1 cellular context compared by ENCODE assay signal in the genomic region with DNA sequence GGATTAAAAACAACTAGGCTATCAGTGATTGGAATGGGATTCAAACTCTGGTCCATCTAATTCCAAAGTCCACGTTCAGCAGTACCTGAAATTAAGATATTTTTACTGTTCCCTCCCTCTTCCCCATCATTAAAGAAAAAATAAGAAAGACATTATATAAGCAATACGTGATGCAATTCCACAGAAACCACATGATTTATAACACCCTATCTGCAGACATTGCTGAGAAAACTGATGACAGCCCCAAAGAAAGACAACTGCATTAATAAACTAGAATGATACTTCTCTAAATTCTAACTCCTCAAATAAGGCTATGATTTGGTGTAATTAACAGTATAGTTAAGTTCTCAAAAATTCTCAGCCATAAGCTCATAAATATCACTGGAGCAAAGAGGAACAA.
TF ChIP-seq lines count a peak whose summit lies in the region.

No MANE protein-coding gene starts in this region.

TF ChIP-seq in K562, 482 proteins besides CTCF, POLR2A, EP300 and RAD21 (continued from another document and continues in another):
- TF ChIP-seq, protein P1, sequence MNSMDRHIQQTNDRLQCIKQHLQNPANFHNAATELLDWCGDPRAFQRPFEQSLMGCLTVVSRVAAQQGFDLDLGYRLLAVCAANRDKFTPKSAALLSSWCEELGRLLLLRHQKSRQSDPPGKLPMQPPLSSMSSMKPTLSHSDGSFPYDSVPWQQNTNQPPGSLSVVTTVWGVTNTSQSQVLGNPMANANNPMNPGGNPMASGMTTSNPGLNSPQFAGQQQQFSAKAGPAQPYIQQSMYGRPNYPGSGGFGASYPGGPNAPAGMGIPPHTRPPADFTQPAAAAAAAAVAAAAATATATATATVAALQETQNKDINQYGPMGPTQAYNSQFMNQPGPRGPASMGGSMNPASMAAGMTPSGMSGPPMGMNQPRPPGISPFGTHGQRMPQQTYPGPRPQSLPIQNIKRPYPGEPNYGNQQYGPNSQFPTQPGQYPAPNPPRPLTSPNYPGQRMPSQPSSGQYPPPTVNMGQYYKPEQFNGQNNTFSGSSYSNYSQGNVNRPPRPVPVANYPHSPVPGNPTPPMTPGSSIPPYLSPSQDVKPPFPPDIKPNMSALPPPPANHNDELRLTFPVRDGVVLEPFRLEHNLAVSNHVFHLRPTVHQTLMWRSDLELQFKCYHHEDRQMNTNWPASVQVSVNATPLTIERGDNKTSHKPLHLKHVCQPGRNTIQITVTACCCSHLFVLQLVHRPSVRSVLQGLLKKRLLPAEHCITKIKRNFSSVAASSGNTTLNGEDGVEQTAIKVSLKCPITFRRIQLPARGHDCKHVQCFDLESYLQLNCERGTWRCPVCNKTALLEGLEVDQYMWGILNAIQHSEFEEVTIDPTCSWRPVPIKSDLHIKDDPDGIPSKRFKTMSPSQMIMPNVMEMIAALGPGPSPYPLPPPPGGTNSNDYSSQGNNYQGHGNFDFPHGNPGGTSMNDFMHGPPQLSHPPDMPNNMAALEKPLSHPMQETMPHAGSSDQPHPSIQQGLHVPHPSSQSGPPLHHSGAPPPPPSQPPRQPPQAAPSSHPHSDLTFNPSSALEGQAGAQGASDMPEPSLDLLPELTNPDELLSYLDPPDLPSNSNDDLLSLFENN (IDR thresholded peaks at IDR 0.05; ENCODE audit: low read depth in 2 of 2, low read length in 2 of 2): no peak
- TF ChIP-seq, protein P2, sequence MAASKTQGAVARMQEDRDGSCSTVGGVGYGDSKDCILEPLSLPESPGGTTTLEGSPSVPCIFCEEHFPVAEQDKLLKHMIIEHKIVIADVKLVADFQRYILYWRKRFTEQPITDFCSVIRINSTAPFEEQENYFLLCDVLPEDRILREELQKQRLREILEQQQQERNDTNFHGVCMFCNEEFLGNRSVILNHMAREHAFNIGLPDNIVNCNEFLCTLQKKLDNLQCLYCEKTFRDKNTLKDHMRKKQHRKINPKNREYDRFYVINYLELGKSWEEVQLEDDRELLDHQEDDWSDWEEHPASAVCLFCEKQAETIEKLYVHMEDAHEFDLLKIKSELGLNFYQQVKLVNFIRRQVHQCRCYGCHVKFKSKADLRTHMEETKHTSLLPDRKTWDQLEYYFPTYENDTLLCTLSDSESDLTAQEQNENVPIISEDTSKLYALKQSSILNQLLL (CRISPR knock-in tag; IDR thresholded peaks at IDR 0.05; ENCODE audit: borderline replicate concordance): no peak
- TF ChIP-seq, protein P3, sequence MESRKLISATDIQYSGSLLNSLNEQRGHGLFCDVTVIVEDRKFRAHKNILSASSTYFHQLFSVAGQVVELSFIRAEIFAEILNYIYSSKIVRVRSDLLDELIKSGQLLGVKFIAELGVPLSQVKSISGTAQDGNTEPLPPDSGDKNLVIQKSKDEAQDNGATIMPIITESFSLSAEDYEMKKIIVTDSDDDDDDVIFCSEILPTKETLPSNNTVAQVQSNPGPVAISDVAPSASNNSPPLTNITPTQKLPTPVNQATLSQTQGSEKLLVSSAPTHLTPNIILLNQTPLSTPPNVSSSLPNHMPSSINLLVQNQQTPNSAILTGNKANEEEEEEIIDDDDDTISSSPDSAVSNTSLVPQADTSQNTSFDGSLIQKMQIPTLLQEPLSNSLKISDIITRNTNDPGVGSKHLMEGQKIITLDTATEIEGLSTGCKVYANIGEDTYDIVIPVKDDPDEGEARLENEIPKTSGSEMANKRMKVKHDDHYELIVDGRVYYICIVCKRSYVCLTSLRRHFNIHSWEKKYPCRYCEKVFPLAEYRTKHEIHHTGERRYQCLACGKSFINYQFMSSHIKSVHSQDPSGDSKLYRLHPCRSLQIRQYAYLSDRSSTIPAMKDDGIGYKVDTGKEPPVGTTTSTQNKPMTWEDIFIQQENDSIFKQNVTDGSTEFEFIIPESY (CRISPR knock-in tag; IDR thresholded peaks at IDR 0.05): no peak
- TF ChIP-seq SNIP1 (IDR thresholded peaks at IDR 0.05; ENCODE audit: low read depth) (no peak), BMI1 (IDR thresholded peaks at IDR 0.05; ENCODE audit: low read length) (no peak), ZNF785 (CRISPR knock-in tag; IDR thresholded peaks at IDR 0.05) (no peak), ZFPM2 (CRISPR knock-in tag; IDR thresholded peaks at IDR 0.05) (no peak), PHB2 (IDR thresholded peaks at IDR 0.05; ENCODE audit: low read depth) (no peak), CEBPG (CRISPR knock-in tag; IDR thresholded peaks at IDR 0.05) (no peak), CEBPG (tag; conservative IDR thresholded peaks at IDR 0.05 in 1 of 2, IDR thresholded peaks at IDR 0.05 in 1 of 2) (peak in 1 of 2 experiments; percentile 74; a peak in 3 of 4 replicates), CCAR2 (IDR thresholded peaks at IDR 0.05; ENCODE audit: low read depth, low read length) (no peak), FOXA1 (IDR thresholded peaks at IDR 0.05; ENCODE audit: borderline replicate concordance) (no peak), BACH1 (tag; IDR thresholded peaks at IDR 0.05) (peak; percentile 39; the same call in 1 of the 2 replicates), BCL6 (CRISPR knock-in tag; IDR thresholded peaks at IDR 0.05) (no peak)
- TF ChIP-seq, protein P4, sequence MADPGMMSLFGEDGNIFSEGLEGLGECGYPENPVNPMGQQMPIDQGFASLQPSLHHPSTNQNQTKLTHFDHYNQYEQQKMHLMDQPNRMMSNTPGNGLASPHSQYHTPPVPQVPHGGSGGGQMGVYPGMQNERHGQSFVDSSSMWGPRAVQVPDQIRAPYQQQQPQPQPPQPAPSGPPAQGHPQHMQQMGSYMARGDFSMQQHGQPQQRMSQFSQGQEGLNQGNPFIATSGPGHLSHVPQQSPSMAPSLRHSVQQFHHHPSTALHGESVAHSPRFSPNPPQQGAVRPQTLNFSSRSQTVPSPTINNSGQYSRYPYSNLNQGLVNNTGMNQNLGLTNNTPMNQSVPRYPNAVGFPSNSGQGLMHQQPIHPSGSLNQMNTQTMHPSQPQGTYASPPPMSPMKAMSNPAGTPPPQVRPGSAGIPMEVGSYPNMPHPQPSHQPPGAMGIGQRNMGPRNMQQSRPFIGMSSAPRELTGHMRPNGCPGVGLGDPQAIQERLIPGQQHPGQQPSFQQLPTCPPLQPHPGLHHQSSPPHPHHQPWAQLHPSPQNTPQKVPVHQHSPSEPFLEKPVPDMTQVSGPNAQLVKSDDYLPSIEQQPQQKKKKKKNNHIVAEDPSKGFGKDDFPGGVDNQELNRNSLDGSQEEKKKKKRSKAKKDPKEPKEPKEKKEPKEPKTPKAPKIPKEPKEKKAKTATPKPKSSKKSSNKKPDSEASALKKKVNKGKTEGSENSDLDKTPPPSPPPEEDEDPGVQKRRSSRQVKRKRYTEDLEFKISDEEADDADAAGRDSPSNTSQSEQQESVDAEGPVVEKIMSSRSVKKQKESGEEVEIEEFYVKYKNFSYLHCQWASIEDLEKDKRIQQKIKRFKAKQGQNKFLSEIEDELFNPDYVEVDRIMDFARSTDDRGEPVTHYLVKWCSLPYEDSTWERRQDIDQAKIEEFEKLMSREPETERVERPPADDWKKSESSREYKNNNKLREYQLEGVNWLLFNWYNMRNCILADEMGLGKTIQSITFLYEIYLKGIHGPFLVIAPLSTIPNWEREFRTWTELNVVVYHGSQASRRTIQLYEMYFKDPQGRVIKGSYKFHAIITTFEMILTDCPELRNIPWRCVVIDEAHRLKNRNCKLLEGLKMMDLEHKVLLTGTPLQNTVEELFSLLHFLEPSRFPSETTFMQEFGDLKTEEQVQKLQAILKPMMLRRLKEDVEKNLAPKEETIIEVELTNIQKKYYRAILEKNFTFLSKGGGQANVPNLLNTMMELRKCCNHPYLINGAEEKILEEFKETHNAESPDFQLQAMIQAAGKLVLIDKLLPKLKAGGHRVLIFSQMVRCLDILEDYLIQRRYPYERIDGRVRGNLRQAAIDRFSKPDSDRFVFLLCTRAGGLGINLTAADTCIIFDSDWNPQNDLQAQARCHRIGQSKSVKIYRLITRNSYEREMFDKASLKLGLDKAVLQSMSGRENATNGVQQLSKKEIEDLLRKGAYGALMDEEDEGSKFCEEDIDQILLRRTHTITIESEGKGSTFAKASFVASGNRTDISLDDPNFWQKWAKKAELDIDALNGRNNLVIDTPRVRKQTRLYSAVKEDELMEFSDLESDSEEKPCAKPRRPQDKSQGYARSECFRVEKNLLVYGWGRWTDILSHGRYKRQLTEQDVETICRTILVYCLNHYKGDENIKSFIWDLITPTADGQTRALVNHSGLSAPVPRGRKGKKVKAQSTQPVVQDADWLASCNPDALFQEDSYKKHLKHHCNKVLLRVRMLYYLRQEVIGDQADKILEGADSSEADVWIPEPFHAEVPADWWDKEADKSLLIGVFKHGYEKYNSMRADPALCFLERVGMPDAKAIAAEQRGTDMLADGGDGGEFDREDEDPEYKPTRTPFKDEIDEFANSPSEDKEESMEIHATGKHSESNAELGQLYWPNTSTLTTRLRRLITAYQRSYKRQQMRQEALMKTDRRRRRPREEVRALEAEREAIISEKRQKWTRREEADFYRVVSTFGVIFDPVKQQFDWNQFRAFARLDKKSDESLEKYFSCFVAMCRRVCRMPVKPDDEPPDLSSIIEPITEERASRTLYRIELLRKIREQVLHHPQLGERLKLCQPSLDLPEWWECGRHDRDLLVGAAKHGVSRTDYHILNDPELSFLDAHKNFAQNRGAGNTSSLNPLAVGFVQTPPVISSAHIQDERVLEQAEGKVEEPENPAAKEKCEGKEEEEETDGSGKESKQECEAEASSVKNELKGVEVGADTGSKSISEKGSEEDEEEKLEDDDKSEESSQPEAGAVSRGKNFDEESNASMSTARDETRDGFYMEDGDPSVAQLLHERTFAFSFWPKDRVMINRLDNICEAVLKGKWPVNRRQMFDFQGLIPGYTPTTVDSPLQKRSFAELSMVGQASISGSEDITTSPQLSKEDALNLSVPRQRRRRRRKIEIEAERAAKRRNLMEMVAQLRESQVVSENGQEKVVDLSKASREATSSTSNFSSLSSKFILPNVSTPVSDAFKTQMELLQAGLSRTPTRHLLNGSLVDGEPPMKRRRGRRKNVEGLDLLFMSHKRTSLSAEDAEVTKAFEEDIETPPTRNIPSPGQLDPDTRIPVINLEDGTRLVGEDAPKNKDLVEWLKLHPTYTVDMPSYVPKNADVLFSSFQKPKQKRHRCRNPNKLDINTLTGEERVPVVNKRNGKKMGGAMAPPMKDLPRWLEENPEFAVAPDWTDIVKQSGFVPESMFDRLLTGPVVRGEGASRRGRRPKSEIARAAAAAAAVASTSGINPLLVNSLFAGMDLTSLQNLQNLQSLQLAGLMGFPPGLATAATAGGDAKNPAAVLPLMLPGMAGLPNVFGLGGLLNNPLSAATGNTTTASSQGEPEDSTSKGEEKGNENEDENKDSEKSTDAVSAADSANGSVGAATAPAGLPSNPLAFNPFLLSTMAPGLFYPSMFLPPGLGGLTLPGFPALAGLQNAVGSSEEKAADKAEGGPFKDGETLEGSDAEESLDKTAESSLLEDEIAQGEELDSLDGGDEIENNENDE (IDR thresholded peaks at IDR 0.05; ENCODE audit: low read depth, low read length): no peak
- TF ChIP-seq, protein P5, sequence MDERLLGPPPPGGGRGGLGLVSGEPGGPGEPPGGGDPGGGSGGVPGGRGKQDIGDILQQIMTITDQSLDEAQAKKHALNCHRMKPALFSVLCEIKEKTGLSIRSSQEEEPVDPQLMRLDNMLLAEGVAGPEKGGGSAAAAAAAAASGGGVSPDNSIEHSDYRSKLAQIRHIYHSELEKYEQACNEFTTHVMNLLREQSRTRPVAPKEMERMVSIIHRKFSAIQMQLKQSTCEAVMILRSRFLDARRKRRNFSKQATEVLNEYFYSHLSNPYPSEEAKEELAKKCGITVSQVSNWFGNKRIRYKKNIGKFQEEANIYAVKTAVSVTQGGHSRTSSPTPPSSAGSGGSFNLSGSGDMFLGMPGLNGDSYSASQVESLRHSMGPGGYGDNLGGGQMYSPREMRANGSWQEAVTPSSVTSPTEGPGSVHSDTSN (CRISPR knock-in tag; IDR thresholded peaks at IDR 0.05; ENCODE audit: low read depth): no peak
- TF ChIP-seq, protein P5 (tag; conservative IDR thresholded peaks at IDR 0.05; ENCODE audit: low read depth): peak; percentile 41; the same call in 1 of the 2 replicates
- TF ChIP-seq, protein P6, sequence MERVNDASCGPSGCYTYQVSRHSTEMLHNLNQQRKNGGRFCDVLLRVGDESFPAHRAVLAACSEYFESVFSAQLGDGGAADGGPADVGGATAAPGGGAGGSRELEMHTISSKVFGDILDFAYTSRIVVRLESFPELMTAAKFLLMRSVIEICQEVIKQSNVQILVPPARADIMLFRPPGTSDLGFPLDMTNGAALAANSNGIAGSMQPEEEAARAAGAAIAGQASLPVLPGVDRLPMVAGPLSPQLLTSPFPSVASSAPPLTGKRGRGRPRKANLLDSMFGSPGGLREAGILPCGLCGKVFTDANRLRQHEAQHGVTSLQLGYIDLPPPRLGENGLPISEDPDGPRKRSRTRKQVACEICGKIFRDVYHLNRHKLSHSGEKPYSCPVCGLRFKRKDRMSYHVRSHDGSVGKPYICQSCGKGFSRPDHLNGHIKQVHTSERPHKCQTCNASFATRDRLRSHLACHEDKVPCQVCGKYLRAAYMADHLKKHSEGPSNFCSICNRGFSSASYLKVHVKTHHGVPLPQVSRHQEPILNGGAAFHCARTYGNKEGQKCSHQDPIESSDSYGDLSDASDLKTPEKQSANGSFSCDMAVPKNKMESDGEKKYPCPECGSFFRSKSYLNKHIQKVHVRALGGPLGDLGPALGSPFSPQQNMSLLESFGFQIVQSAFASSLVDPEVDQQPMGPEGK (CRISPR knock-in tag; IDR thresholded peaks at IDR 0.05; ENCODE audit: borderline replicate concordance): no peak
- TF ChIP-seq, protein P7, sequence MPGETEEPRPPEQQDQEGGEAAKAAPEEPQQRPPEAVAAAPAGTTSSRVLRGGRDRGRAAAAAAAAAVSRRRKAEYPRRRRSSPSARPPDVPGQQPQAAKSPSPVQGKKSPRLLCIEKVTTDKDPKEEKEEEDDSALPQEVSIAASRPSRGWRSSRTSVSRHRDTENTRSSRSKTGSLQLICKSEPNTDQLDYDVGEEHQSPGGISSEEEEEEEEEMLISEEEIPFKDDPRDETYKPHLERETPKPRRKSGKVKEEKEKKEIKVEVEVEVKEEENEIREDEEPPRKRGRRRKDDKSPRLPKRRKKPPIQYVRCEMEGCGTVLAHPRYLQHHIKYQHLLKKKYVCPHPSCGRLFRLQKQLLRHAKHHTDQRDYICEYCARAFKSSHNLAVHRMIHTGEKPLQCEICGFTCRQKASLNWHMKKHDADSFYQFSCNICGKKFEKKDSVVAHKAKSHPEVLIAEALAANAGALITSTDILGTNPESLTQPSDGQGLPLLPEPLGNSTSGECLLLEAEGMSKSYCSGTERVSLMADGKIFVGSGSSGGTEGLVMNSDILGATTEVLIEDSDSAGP (CRISPR knock-in tag; IDR thresholded peaks at IDR 0.05): no peak
- TF ChIP-seq, protein P8, sequence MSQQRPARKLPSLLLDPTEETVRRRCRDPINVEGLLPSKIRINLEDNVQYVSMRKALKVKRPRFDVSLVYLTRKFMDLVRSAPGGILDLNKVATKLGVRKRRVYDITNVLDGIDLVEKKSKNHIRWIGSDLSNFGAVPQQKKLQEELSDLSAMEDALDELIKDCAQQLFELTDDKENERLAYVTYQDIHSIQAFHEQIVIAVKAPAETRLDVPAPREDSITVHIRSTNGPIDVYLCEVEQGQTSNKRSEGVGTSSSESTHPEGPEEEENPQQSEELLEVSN (IDR thresholded peaks at IDR 0.05; ENCODE audit: borderline replicate concordance in 1 of 2, extremely low read depth in 1 of 2, insufficient read depth in 1 of 2, insufficient read length in 1 of 2, low read depth in 1 of 2, low read length in 1 of 2, poor library complexity in 1 of 2, severe bottlenecking in 1 of 2): no peak
